Comparison of ENCODE assay signal across 8 cellular contexts in the genomic region with DNA sequence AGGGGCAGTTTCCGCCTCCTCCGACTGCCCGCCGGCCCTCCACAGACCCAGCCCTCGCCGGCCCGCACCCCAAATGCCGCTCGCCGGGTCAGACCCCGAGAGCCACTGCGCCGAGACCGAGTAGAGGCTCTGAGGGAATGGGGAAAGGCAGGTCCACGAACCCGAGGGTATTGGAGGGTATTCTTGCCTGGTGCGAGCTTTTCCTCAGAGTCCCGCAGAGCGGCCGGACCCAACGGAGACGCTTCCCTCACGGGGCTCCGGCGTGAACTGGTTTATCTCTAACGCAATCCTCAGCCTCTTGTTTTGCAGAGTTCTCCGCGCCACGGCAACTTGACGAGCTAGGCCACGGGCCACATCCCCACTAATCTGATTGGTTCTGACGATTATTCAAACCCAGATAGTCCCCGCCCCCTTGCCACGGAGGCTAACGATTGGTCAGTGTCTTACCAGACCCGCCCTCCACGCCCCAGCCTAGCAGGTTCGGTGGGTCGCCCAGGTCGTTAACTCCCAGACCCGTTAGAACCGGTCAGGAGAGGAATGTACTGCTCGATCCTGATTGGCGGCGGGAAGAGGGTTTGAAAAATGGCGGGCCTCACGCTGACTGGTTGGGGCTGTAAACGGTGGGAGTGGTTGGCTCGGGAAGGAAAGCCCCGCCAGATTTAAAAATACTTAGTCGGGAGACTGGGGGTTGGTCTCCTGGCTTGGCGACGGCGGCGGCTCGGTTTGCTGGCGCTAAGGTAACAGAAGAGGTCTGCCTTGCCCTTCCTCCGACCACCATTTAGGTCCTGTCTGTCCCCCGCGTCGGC. TPM values are rescaled to one million over a fixed set of nuclear protein-coding genes. Genes with fewer than 3 reads are reported as not detected.
DNase-seq lines count a peak whose midpoint lies in the region; ATAC-seq and TF ChIP-seq lines count a peak whose summit lies in the region.

TSS of gene HMGB2 (minus strand) at position 274 of the 806 bp plus-strand sequence. CDS start 709 bp downstream, outside the sequence.

- no peaks in the 10 kb centered on the region for H3K9me3 ChIP-seq in HUES64 (ENCODE audit: insufficient read depth, low read depth, low read length)
- H3K9me3 ChIP-seq in OCI-LY1 (ENCODE audit: low read length): no peaks in the 10 kb centered on the region

- intact Hi-C loops in Calu3 (cut with micrococcal nuclease; ENCODE audit: unreplicated experiment): loop anchor here (2.0 to 5.0 kb wide), 2 partner anchors 35 to 83 kb away; no protein-coding TSS in a partner anchor

- peaks cover 42% of the 10 kb centered on the region for H3K79me2 ChIP-seq in OCI-LY1 (ENCODE audit: insufficient read depth, low read length)

- CTCF ChIA-PET in Calu3 (lab: Charles Lee): interaction anchor here (0.8 to 2.3 kb wide), 4 partner anchors 33 to 86 kb away, joined by 3 to 12 read pairs (median 5); partner anchors contain the start of gene SAP30

- no peaks in the 10 kb centered on the region for H4K20me1 ChIP-seq in OCI-LY1 (ENCODE audit: insufficient read depth, low read length)

- peaks cover 25% of the 10 kb centered on the region; the same call in 1 of the 2 replicates for H3K4me1 ChIP-seq in HUES64 (ENCODE audit: insufficient read depth, low read length)
- H3K4me1 ChIP-seq in OCI-LY1 (ENCODE audit: insufficient read depth, low read length, severe bottlenecking): peaks cover 40% of the 10 kb centered on the region

- no peaks in the 10 kb centered on the region for H3K9me3 Mint-ChIP-seq in Calu3 (ENCODE audit: low read depth, unreplicated experiment)

- no TSS peak for BruUV-seq in Calu3 (replicated peaks; lab: Mats Ljungman, UMichigan)

- ATAC-seq in GM21447 (IDR thresholded peaks at IDR 0.05; ENCODE audit: unreplicated experiment): peak; percentile 85

- TF ChIP-seq CTCF in Calu3 (IDR thresholded peaks at IDR 0.05; ENCODE audit: unreplicated experiment) (no peak), OCI-LY1 (IDR thresholded peaks at IDR 0.05; ENCODE audit: low read length) (no peak)

- H2AFZ ChIP-seq in OCI-LY1 (ENCODE audit: low read length): no peak within 1 kb of the TSS

- peak within 1 kb of the TSS; percentile 98 for H3K27ac ChIP-seq in HUES64 (ENCODE audit: low read depth, low read length)
- H3K27ac ChIP-seq in OCI-LY1 (ENCODE audit: low read depth, low read length, poor library complexity, severe bottlenecking): peak within 1 kb of the TSS; percentile 92

- H3F3A ChIP-seq in OCI-LY1 (ENCODE audit: insufficient read depth, low read length): no peaks in the 10 kb centered on the region

- in situ Hi-C loops in endometrial microvascular endothelial cells (cut with HindIII; ENCODE audit: inconsistent ontology term, low pct_unique_long_range_greater_than_20kb, low sequenced_read_pairs): loop anchor here (25.0 kb wide), 1 partner anchor 178 kb away; no protein-coding TSS in a partner anchor

- peak within 1 kb of the TSS; percentile 100 for H3K9ac ChIP-seq in HUES64 (ENCODE audit: low read depth, low read length)
- peak within 1 kb of the TSS; percentile 93 for H3K9ac ChIP-seq in OCI-LY1 (ENCODE audit: low read length)

- H3K4me3 ChIP-seq in HUES64 (ENCODE audit: low read length) (peak within 1 kb of the TSS; percentile 97), OCI-LY1 (ENCODE audit: low read depth, low read length, poor library complexity, severe bottlenecking) (peak within 1 kb of the TSS; percentile 71)

- H3K36me3 Mint-ChIP-seq in Calu3 (ENCODE audit: insufficient read depth, unreplicated experiment): peaks cover 46% of the 10 kb centered on the region

- peaks cover 19% of the 10 kb centered on the region for H3K4me1 Mint-ChIP-seq in Calu3 (ENCODE audit: low read depth, unreplicated experiment)

- DNase-seq in Calu3: peak; percentile 98
- DNase-seq in activated CD8-positive, alpha-beta memory T cell treated with anti-CD3 and anti-CD28 coated beads, Interleukin-2, amount 50 U/mL, for 4 hours: peak; percentile 99
- DNase-seq in mesenteric fat pad (ENCODE audit: low spot score): peak; percentile 99
- DNase-seq in stimulated activated CD8-positive, alpha-beta memory T cell treated with anti-CD3 and anti-CD28 coated beads, Interleukin-15, amount 100 ng/mL, for 24 hours (ENCODE audit: low read depth): peak; percentile 93

- H3K27me3 Mint-ChIP-seq in Calu3 (ENCODE audit: unreplicated experiment): no peaks in the 10 kb centered on the region

- WGBS in HUES64: under 1% methylated on average over 61 of the region's 61 CpGs

- H3K27me3 ChIP-seq in HUES64 (ENCODE audit: insufficient read depth, low read length) (no peaks in the 10 kb centered on the region), OCI-LY1 (ENCODE audit: insufficient read depth, low read length) (no peaks in the 10 kb centered on the region)

- peak within 1 kb of the TSS; percentile 60 for H3K27ac Mint-ChIP-seq in Calu3 (ENCODE audit: unreplicated experiment)

- peak within 1 kb of the TSS; percentile 93 for H3K4me3 Mint-ChIP-seq in Calu3 (ENCODE audit: low read depth, unreplicated experiment)

- peak within 1 kb of the TSS; percentile 89 for H3K4me2 ChIP-seq in OCI-LY1 (ENCODE audit: low read length)

- H3K36me3 ChIP-seq in HUES64 (ENCODE audit: insufficient read depth, low read length) (peaks cover 41% of the 10 kb centered on the region), OCI-LY1 (ENCODE audit: insufficient read depth, low read length) (peaks cover 41% of the 10 kb centered on the region)

- no peaks in the 10 kb centered on the region for H3K9me2 ChIP-seq in OCI-LY1 (ENCODE audit: low read depth, low read length)

RNA-seq across cellular contexts. Expression of gene HMGB2, which starts in this region (rescaled TPM):
- 108 and 128 TPM in 2 replicates for total RNA-seq in Calu3 (2022)
- polyA plus RNA-seq in HUES64 (2013, experiment 1 of 2): 252 TPM
- polyA plus RNA-seq in HUES64 (2013, experiment 2 of 2): 368 TPM
- 77.2 TPM for total RNA-seq in endometrial microvascular endothelial cells (ENCODE audit: inconsistent ontology term)
- total RNA-seq in mesenteric fat pad: 41.4 TPM

Comparison
In these comparisons a context has a peak if more than half of its experiments do, and no peak if none do; other contexts are left out.
1. Peak in every context shown above with its lines: DNase-seq, ATAC-seq, H3K4me3 ChIP-seq and H3K27ac ChIP-seq.